In the genomic region with DNA sequence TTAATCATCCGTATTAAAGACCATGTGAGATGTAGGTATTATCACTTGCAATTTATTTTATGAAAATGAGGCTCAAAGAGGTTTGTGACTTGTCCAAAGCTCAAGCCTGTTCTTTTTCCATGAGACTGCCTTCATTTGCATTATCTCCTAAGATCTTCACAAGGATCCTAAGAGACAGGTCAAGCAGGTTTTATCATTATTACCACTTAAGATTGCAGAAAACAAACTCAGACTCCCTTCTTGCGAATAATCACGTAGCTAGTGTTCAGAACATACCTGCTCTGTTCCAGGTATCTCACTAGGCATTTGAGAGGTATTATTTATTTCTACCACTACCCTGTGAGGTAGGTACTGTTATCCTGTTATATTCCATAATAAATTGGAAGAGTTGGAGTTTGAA, we compare ENCODE assay signal across 1 cellular context.
TF ChIP-seq lines count a peak whose summit lies in the region.

No MANE protein-coding gene starts in this region.

TF ChIP-seq in SK-N-SH, 30 proteins besides CTCF, POLR2A, EP300 and RAD21 (continued from another document):
- TF ChIP-seq, protein P1, sequence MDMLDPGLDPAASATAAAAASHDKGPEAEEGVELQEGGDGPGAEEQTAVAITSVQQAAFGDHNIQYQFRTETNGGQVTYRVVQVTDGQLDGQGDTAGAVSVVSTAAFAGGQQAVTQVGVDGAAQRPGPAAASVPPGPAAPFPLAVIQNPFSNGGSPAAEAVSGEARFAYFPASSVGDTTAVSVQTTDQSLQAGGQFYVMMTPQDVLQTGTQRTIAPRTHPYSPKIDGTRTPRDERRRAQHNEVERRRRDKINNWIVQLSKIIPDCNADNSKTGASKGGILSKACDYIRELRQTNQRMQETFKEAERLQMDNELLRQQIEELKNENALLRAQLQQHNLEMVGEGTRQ (IDR thresholded peaks at IDR 0.05; ENCODE audit: borderline replicate concordance, low read depth, low read length) = no peak
- TF ChIP-seq TCF12 (IDR thresholded peaks at IDR 0.05) (no peak), RFX5 (IDR thresholded peaks at IDR 0.05; ENCODE audit: low read length) (no peak), MEF2A (IDR thresholded peaks at IDR 0.05; ENCODE audit: borderline replicate concordance, low read depth) (no peak), SMC3 (IDR thresholded peaks at IDR 0.05; ENCODE audit: low read depth, low read length) (no peak)
- TF ChIP-seq, protein P2, sequence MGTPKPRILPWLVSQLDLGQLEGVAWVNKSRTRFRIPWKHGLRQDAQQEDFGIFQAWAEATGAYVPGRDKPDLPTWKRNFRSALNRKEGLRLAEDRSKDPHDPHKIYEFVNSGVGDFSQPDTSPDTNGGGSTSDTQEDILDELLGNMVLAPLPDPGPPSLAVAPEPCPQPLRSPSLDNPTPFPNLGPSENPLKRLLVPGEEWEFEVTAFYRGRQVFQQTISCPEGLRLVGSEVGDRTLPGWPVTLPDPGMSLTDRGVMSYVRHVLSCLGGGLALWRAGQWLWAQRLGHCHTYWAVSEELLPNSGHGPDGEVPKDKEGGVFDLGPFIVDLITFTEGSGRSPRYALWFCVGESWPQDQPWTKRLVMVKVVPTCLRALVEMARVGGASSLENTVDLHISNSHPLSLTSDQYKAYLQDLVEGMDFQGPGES (IDR thresholded peaks at IDR 0.05; ENCODE audit: low read depth, low read length) = no peak
